In the genomic region with DNA sequence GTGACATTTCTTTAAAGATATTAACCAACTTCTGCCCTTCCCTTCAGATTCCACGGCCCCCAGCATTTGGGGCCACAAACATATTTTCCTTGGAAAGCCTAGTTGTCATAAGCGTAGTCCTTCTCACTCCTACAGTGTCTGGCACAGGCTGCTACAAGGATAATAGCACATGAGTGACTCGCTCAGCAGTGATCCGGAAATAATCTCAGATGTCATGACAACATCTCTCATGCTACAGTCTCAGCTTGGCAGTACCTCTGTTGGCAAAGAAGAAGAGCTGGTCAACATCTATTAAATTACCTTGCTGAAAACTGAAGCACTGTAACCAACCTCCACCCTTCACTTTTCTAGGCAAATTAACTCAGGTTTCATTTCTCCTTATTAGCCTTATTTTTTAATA, we compare ENCODE assay signal across 11 cellular contexts.
DNase-seq lines count a peak whose midpoint lies in the region; ATAC-seq and TF ChIP-seq lines count a peak whose summit lies in the region.
"Had no signal": no experiment of that assay in that cellular context is flagged by ENCODE, and none has a peak within 500 bp of the region (broad histone marks: within the 10 kb centered on the region; RNA-seq: fewer than 3 reads in every experiment).

No MANE protein-coding gene starts in this region.

- H3K4me1 ChIP-seq in OCI-LY3 (ENCODE audit: low read length) (peaks cover 11% of the 10 kb centered on the region), foreskin keratinocyte (no peaks in the 10 kb centered on the region)

- H3K9ac ChIP-seq in OCI-LY3 (ENCODE audit: low read length), result no peak overlapping the region

- peak overlapping the region; percentile 17; the same call in 1 of the 2 replicates for H3K4me2 ChIP-seq in OCI-LY3 (ENCODE audit: low read length)

- TF ChIP-seq CTCF in OCI-LY3 (IDR thresholded peaks at IDR 0.05; ENCODE audit: low read depth, low read length) (no peak), foreskin keratinocyte (conservative IDR thresholded peaks at IDR 0.05) (no peak)

- H3K27me3 ChIP-seq in OCI-LY3 (ENCODE audit: low read depth, low read length) (peaks cover 3% of the 10 kb centered on the region; the same call in 1 of the 2 replicates), foreskin keratinocyte (peaks cover 2% of the 10 kb centered on the region)

- H3K27ac ChIP-seq in OCI-LY3 (ENCODE audit: low read length), result no peak overlapping the region
- H3K27ac ChIP-seq in foreskin keratinocyte, result no peak overlapping the region

- H3K4me3 ChIP-seq in OCI-LY3 (ENCODE audit: low read length), result no peak overlapping the region

- ATAC-seq in HG02943 (IDR thresholded peaks at IDR 0.05; ENCODE audit: low read depth, unreplicated experiment), result peak; percentile 55
- peak; percentile 90 for ATAC-seq in foreskin keratinocyte
- no peak for ATAC-seq in HG03139 (IDR thresholded peaks at IDR 0.05; ENCODE audit: unreplicated experiment)
- ATAC-seq in GM21723 (IDR thresholded peaks at IDR 0.05; ENCODE audit: unreplicated experiment), result no peak

- no peaks in the 10 kb centered on the region for H3K36me3 ChIP-seq in OCI-LY3 (replicated peaks; ENCODE audit: low read depth, low read length)

- no peaks in the 10 kb centered on the region for H3K9me3 ChIP-seq in OCI-LY3 (ENCODE audit: insufficient read depth, low read length)

- H3K79me2 ChIP-seq in OCI-LY3 (ENCODE audit: low read length), result no peaks in the 10 kb centered on the region

- DNase-seq in A172 (ENCODE audit: low spot score) (peak; percentile 52), foreskin keratinocyte (peak in 1 of 2 donors; percentile 61), NCI-H774 (lab: John Stamatoyannopoulos, UW) (no peak), Kasumi-1 (lab: John Stamatoyannopoulos, UW) (no peak)
- DNase-seq: activated effector memory CD4-positive, alpha-beta T cell treated with Interleukin-2 at 50 U/mL for 16 hours; NCI-H1105; RPMI8226 had no signal

- no peaks in the 10 kb centered on the region for H4K20me1 ChIP-seq in OCI-LY3 (ENCODE audit: insufficient read depth, low read length)

- H2AFZ ChIP-seq in OCI-LY3 (ENCODE audit: low read depth, low read length), result no peak overlapping the region

Comparison
In these comparisons a context has a peak if more than half of its experiments do, and no peak if none do; other contexts are left out.
1. ATAC-seq: peak in HG02943 (single experiment) and foreskin keratinocyte (single experiment); none in HG03139 (single experiment) and GM21723 (single experiment).